1 cellular context compared by ENCODE assay signal in the genomic region with DNA sequence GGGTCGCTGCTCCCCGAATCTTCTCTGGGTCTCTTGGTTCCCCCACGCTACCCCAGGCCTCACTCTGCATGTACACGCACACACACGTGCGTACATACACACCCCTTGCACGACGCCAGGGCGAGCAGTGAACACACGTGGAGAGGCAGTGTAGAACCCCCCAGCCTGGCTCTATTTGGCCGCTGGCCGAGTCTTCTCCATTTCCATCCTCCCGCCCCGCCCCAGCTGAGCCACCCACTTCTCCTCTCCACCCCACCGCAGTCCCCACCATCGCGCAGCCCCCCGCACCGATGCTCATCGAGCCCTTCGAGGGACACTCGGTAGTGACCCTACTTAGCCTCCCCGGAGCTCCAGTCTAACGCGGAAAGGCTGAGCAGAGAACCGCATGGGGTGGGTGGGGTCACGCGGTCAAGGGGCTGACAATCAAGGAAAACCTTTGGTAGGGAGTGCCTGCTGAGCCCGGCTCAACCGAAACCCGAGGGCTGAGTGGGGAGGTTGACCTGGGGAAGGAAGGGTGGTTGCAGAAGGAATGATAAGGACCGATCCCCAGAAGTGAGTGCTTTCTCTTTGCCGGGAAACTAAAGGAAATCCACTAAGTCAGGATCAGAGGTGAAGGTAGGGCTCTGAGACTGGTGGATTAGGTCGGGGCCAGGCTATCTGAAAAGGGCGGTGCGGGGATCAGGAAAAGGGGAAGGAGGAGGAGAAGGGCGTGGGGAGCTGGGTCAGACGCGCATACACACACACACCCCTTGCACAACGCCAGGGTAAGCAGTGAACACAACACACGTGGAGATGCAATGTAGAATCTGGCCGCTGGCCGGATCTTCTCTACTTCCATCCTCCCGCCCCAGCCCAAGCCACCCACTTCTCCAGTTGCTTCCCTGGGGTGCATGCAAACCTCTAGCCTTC.
TF ChIP-seq lines count a peak whose summit lies in the region.

No MANE protein-coding gene starts in this region.

TF ChIP-seq in HepG2, 621 proteins besides CTCF, POLR2A, EP300 and RAD21 (continued from another document and continues in another):
- TF ChIP-seq DMTF1 (CRISPR knock-in tag; IDR thresholded peaks at IDR 0.05) (no peak), CAMTA2 (CRISPR knock-in tag; IDR thresholded peaks at IDR 0.05; ENCODE audit: borderline replicate concordance) (no peak), MIER3 (CRISPR knock-in tag; IDR thresholded peaks at IDR 0.05; ENCODE audit: borderline replicate concordance) (no peak), ZNF143 (CRISPR knock-in tag; IDR thresholded peaks at IDR 0.05) (no peak), PHF21A (CRISPR knock-in tag; IDR thresholded peaks at IDR 0.05) (no peak), ETV6 (CRISPR knock-in tag; conservative IDR thresholded peaks at IDR 0.05) (no peak), ZNF83 (CRISPR knock-in tag; IDR thresholded peaks at IDR 0.05; ENCODE audit: borderline replicate concordance) (no peak; the same call in 1 of the 2 replicates), ZKSCAN8 (CRISPR knock-in tag; IDR thresholded peaks at IDR 0.05; ENCODE audit: borderline replicate concordance) (no peak), EEA1 (CRISPR knock-in tag; IDR thresholded peaks at IDR 0.05; ENCODE audit: borderline replicate concordance) (no peak), KLF11 (CRISPR knock-in tag; IDR thresholded peaks at IDR 0.05) (no peak), ZNF136 (CRISPR knock-in tag; IDR thresholded peaks at IDR 0.05; ENCODE audit: low read depth) (no peak), MEF2D (CRISPR knock-in tag; IDR thresholded peaks at IDR 0.05) (no peak), TEF (CRISPR knock-in tag; IDR thresholded peaks at IDR 0.05) (no peak), EZH2 (conservative IDR thresholded peaks at IDR 0.05; ENCODE audit: low read depth, low read length) (0 out of 2 replicates have a peak, but pooled peaks have one; percentile 18), ZNF17 (CRISPR knock-in tag; IDR thresholded peaks at IDR 0.05) (no peak), ZNF761 (CRISPR knock-in tag; conservative IDR thresholded peaks at IDR 0.05) (no peak), ZBTB33 (CRISPR knock-in tag; IDR thresholded peaks at IDR 0.05) (no peak), ZNF850 (CRISPR knock-in tag; conservative IDR thresholded peaks at IDR 0.05) (no peak), JARID2 (CRISPR knock-in tag; IDR thresholded peaks at IDR 0.05; ENCODE audit: insufficient replicate concordance) (no peak), JUNB (CRISPR knock-in tag; IDR thresholded peaks at IDR 0.05; ENCODE audit: borderline replicate concordance) (no peak), ZNF124 (CRISPR knock-in tag; IDR thresholded peaks at IDR 0.05) (peak; percentile 18; the same call in 1 of the 2 replicates), ELF3 (CRISPR knock-in tag; IDR thresholded peaks at IDR 0.05) (no peak), FOXP1 (IDR thresholded peaks at IDR 0.05) (no peak), FOXP1 (CRISPR knock-in tag; IDR thresholded peaks at IDR 0.05) (no peak), ATRX (CRISPR knock-in tag; IDR thresholded peaks at IDR 0.05; ENCODE audit: borderline replicate concordance) (no peak), POGK (CRISPR knock-in tag; conservative IDR thresholded peaks at IDR 0.05) (no peak), NONO (IDR thresholded peaks at IDR 0.05) (no peak), NONO (CRISPR knock-in tag; conservative IDR thresholded peaks at IDR 0.05) (peak; percentile 31; the same call in 1 of the 2 replicates), ZNF644 (CRISPR knock-in tag; IDR thresholded peaks at IDR 0.05; ENCODE audit: low read depth) (no peak), FOSL1 (CRISPR knock-in tag; IDR thresholded peaks at IDR 0.05; ENCODE audit: borderline replicate concordance) (no peak), ZNF138 (CRISPR knock-in tag; IDR thresholded peaks at IDR 0.05; ENCODE audit: low read depth) (no peak), ZNF572 (CRISPR knock-in tag; IDR thresholded peaks at IDR 0.05) (no peak), NR1H2 (CRISPR knock-in tag; IDR thresholded peaks at IDR 0.05; ENCODE audit: borderline replicate concordance, low read depth) (no peak), ZBTB8A (CRISPR knock-in tag; IDR thresholded peaks at IDR 0.05; ENCODE audit: borderline replicate concordance, low read depth) (no peak), STAG1 (CRISPR knock-in tag; IDR thresholded peaks at IDR 0.05) (no peak), ZNF775 (CRISPR knock-in tag; IDR thresholded peaks at IDR 0.05; ENCODE audit: borderline replicate concordance) (no peak), U2AF2 (IDR thresholded peaks at IDR 0.05; ENCODE audit: low read depth, low read length) (no peak), ZBTB1 (CRISPR knock-in tag; IDR thresholded peaks at IDR 0.05; ENCODE audit: borderline replicate concordance) (no peak), ZNF660 (CRISPR knock-in tag; IDR thresholded peaks at IDR 0.05; ENCODE audit: borderline replicate concordance, low read depth) (no peak), ATF6 (CRISPR knock-in tag; conservative IDR thresholded peaks at IDR 0.05) (no peak), ETV5 (CRISPR knock-in tag; IDR thresholded peaks at IDR 0.05; ENCODE audit: borderline replicate concordance) (no peak), TCF7L2 (IDR thresholded peaks at IDR 0.05; ENCODE audit: low read depth, low read length) (no peak), ZNF598 (CRISPR knock-in tag; IDR thresholded peaks at IDR 0.05; ENCODE audit: borderline replicate concordance) (0 out of 2 replicates have a peak, but pooled peaks have one; percentile 27), HNRNPL (IDR thresholded peaks at IDR 0.05; ENCODE audit: low read depth, low read length) (0 out of 2 replicates have a peak, but pooled peaks have one; percentile 12), KAT7 (CRISPR knock-in tag; IDR thresholded peaks at IDR 0.05; ENCODE audit: borderline replicate concordance) (no peak), ZBTB34 (CRISPR knock-in tag; IDR thresholded peaks at IDR 0.05) (no peak), TOE1 (CRISPR knock-in tag; IDR thresholded peaks at IDR 0.05) (no peak), GFI1 (CRISPR knock-in tag; IDR thresholded peaks at IDR 0.05; ENCODE audit: borderline replicate concordance) (no peak), RFXANK (CRISPR knock-in tag; IDR thresholded peaks at IDR 0.05) (no peak), ZKSCAN1 (IDR thresholded peaks at IDR 0.05; ENCODE audit: low read length) (no peak), ZNF337 (CRISPR knock-in tag; IDR thresholded peaks at IDR 0.05; ENCODE audit: borderline replicate concordance, low read depth) (no peak), HIVEP1 (CRISPR knock-in tag; IDR thresholded peaks at IDR 0.05) (no peak), ZNF251 (CRISPR knock-in tag; IDR thresholded peaks at IDR 0.05) (no peak)
- TF ChIP-seq, protein P1, sequence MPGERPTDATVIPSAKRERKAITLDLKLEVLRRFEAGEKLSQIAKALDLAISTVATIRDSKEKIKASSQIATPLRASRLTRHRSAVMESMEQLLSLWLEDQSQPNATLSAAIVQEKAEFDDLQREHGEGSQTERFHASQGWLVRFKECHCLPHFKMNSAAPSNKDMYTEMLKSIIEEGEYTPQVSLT (CRISPR knock-in tag; IDR thresholded peaks at IDR 0.05; ENCODE audit: borderline replicate concordance, low read depth) = no peak
- TF ChIP-seq, protein P2, sequence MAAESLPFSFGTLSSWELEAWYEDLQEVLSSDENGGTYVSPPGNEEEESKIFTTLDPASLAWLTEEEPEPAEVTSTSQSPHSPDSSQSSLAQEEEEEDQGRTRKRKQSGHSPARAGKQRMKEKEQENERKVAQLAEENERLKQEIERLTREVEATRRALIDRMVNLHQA (CRISPR knock-in tag; IDR thresholded peaks at IDR 0.05) = no peak
- TF ChIP-seq, protein P3, sequence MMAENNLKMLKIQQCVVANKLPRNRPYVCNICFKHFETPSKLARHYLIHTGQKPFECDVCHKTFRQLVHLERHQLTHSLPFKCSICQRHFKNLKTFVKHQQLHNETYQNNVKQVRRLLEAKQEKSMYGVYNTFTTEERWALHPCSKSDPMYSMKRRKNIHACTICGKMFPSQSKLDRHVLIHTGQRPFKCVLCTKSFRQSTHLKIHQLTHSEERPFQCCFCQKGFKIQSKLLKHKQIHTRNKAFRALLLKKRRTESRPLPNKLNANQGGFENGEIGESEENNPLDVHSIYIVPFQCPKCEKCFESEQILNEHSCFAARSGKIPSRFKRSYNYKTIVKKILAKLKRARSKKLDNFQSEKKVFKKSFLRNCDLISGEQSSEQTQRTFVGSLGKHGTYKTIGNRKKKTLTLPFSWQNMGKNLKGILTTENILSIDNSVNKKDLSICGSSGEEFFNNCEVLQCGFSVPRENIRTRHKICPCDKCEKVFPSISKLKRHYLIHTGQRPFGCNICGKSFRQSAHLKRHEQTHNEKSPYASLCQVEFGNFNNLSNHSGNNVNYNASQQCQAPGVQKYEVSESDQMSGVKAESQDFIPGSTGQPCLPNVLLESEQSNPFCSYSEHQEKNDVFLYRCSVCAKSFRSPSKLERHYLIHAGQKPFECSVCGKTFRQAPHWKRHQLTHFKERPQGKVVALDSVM (CRISPR knock-in tag; IDR thresholded peaks at IDR 0.05) = no peak
